ENCODE assay signal across 16 cellular contexts in the genomic region with DNA sequence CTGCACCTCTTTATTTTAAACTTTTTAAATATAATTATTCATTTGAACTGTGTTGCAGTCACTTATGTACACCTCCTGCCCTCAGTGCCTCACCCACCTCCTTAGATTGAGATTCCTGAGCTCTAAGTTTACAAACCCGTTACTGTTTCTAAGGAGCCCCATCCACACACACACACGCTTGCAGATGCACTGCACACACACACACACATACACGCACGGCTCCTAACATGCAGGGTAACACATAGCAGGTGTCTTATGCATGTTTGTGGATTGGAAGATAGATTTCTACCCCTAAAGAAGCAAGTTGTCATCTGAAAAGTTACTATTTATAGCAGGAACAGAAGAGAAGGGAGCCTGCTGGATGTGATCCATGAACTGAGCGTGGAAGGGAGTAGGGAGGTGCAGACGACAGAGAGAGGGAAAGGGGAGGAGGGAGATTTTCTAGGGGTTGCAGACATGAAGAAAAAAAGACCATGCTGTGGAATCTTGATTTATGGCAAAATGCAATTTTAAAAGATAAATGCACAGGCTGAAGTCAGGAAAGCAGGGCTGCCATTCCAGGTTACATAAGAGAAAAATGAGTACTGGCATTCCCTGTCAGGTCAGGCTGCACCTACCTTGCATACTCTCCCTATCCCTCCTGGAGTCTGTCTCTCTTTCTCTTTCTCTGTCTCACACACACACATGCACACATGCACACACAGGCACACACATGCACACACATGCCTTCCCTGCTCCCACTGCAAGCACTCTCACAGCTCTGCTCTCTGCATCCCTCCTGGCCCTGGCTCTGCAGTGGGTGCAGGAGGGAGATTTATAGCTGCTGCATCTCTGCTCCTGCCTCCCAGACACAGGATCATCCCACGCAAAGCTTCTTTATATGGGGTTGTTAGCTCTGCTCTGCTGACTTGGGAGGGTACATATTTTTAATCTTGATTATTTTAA.
DNase-seq lines count a peak whose midpoint lies in the region; ATAC-seq and TF ChIP-seq lines count a peak whose summit lies in the region.
"Had no signal": no experiment of that assay in that cellular context is flagged by ENCODE, and none has a peak within 500 bp of the region (broad histone marks: within the 10 kb centered on the region; RNA-seq: fewer than 3 reads in every experiment).

No MANE protein-coding gene starts in this region.

- peaks cover 10% of the 10 kb centered on the region for H3K4me1 ChIP-seq in left ventricle myocardium inferior
- no peaks in the 10 kb centered on the region for H3K4me1 ChIP-seq in trophoblast cell (ENCODE audit: control insufficient read depth in 1 of 2, insufficient read depth in 2 of 2, low read length in 2 of 2)
- H3K4me1 ChIP-seq: BLaER1 treated with 17β-estradiol and CSF1 and Interleukin-3, amounts not matched to agents 10 nM and 100 nM had no signal

- TF ChIP-seq CTCF in left ventricle myocardium inferior (IDR thresholded peaks at IDR 0.05; ENCODE audit: borderline replicate concordance) (no peak), dorsolateral prefrontal cortex (IDR thresholded peaks at IDR 0.05 in 54 of 56, conservative IDR thresholded peaks at IDR 0.05 in 2 of 56; ENCODE audit: low read depth in 1 of 56, partially characterized antibody in 56 of 56) (no peak)

- no peak overlapping the region for H2BK12ac ChIP-seq in trophoblast cell (ENCODE audit: low read length)

- no peak overlapping the region for H2AK5ac ChIP-seq in trophoblast cell (ENCODE audit: low read length)

- no peaks in the 10 kb centered on the region for H3K79me1 ChIP-seq in trophoblast cell (ENCODE audit: low read length)

- H2BK5ac ChIP-seq in trophoblast cell (ENCODE audit: low read depth, low read length, poor library complexity) = no peak overlapping the region

- intact Hi-C loops in Right ventricle myocardium superior (cut with DNase I) = no loop called here
- intact Hi-C loops in left ventricle myocardium inferior (cut with micrococcal nuclease) = no loop called here
- intact Hi-C loops in dorsolateral prefrontal cortex (cut with DNase I) = no loop called here

- H3K9me3 ChIP-seq in left ventricle myocardium inferior (replicated peaks) (no peaks in the 10 kb centered on the region), trophoblast cell (ENCODE audit: insufficient read depth, low read depth, low read length) (peaks cover 3% of the 10 kb centered on the region)
- H3K9me3 ChIP-seq: BLaER1 treated with 17β-estradiol and CSF1 and Interleukin-3, amounts not matched to agents 10 nM and 100 nM had no signal

- H2BK120ac ChIP-seq in trophoblast cell (ENCODE audit: insufficient read depth, low read length, poor library complexity) = no peak overlapping the region

- no peak overlapping the region for H3K4me2 ChIP-seq in trophoblast cell (ENCODE audit: low read length)
- H3K4me2 ChIP-seq: BLaER1 treated with 17β-estradiol and CSF1 and Interleukin-3, amounts not matched to agents 10 nM and 100 nM had no signal

- no peak overlapping the region for H4K8ac ChIP-seq in trophoblast cell (ENCODE audit: low read depth, low read length)

- H3K27me3 ChIP-seq in left ventricle myocardium inferior (ENCODE audit: low read depth) (no peaks in the 10 kb centered on the region), dorsolateral prefrontal cortex (no peaks in the 10 kb centered on the region), trophoblast cell (ENCODE audit: insufficient read depth, low read length) (no peaks in the 10 kb centered on the region)
- H3K27me3 ChIP-seq: BLaER1 treated with 17β-estradiol and CSF1 and Interleukin-3, amounts not matched to agents 10 nM and 100 nM had no signal

- H3K27ac ChIP-seq in left ventricle myocardium inferior (replicated peaks) (no peak overlapping the region), dorsolateral prefrontal cortex (peak overlapping the region in 53 of 59 donors; percentile 0 to 87 (median 72)), trophoblast cell (ENCODE audit: low read depth, low read length) (no peak overlapping the region), temporal lobe (ENCODE audit: low read depth, low read length) (peak overlapping the region; percentile 40)
- H3K27ac ChIP-seq: BLaER1 treated with 17β-estradiol and CSF1 and Interleukin-3, amounts not matched to agents 10 nM and 100 nM; RWPE1 had no signal

- H3K36me3 ChIP-seq in left ventricle myocardium inferior (no peaks in the 10 kb centered on the region), trophoblast cell (ENCODE audit: control insufficient read depth in 1 of 2, insufficient read depth in 2 of 2, low read length in 2 of 2) (no peaks in the 10 kb centered on the region)
- H3K36me3 ChIP-seq: BLaER1 treated with 17β-estradiol and CSF1 and Interleukin-3, amounts not matched to agents 10 nM and 100 nM had no signal

- no peak overlapping the region for H4K12ac ChIP-seq in trophoblast cell (ENCODE audit: low read depth, low read length)

- H4K91ac ChIP-seq in trophoblast cell (ENCODE audit: low read depth, low read length) = no peak overlapping the region

- no peak overlapping the region for H3K18ac ChIP-seq in trophoblast cell (ENCODE audit: low read length)

- no peaks in the 10 kb centered on the region for H3K79me2 ChIP-seq in trophoblast cell (ENCODE audit: control insufficient read depth, insufficient read depth, low read length, poor library complexity)

- ATAC-seq in Right ventricle myocardium superior (ENCODE audit: poor library complexity) = peak; percentile 80
- no peak for ATAC-seq in HG02981 (IDR thresholded peaks at IDR 0.05; ENCODE audit: unreplicated experiment)
- ATAC-seq: HCT116 had no signal

- no CpG with 5 or more reads among the region's 7 CpGs for WGBS in trophoblast cell (ENCODE audit: extremely low coverage, insufficient coverage, insufficient read length)

- no peak overlapping the region for H3K4ac ChIP-seq in trophoblast cell (ENCODE audit: low read depth, low read length)

- no peak overlapping the region for H3K9ac ChIP-seq in trophoblast cell (ENCODE audit: low read length)
- H3K9ac ChIP-seq: BLaER1 treated with 17β-estradiol and CSF1 and Interleukin-3, amounts not matched to agents 10 nM and 100 nM had no signal

- DNase-seq in Right ventricle myocardium superior (no peak), left ventricle myocardium inferior (no peak), dorsolateral prefrontal cortex (peak in 1 of 10 donors; percentile 35), trophoblast cell (no peak), middle frontal gyrus (ENCODE audit: extremely low spot score, low spot score) (no peak), NCI-H1092 treated with DMSO at 0.1 percent for 48 hours (lab: John Stamatoyannopoulos, UW) (no peak)
- DNase-seq: CD8-positive, alpha-beta memory T cell; DMS79 treated with DMSO at 0.1 percent for 48 hours; MV-4-11; NCI-H1417 treated with DMSO at 0.1 percent for 48 hours; NCI-H748 treated with DMSO at 0.1 percent for 48 hours had no signal

- no peak overlapping the region for H3K14ac ChIP-seq in trophoblast cell (ENCODE audit: low read length)

- H3K4me3 ChIP-seq in left ventricle myocardium inferior = no peak overlapping the region
- H3K4me3 ChIP-seq in dorsolateral prefrontal cortex = no peak overlapping the region
- H3K4me3 ChIP-seq in trophoblast cell (ENCODE audit: low read depth, low read length) = no peak overlapping the region
- H3K4me3 ChIP-seq: BLaER1 treated with 17β-estradiol and CSF1 and Interleukin-3, amounts not matched to agents 10 nM and 100 nM had no signal

- no peak overlapping the region for H2AFZ ChIP-seq in trophoblast cell (ENCODE audit: insufficient read depth, low read length, poor library complexity)

- H3K23ac ChIP-seq in trophoblast cell (ENCODE audit: low read length) = peak overlapping the region; percentile 1

Comparison
In these comparisons a context has a peak if more than half of its experiments do, and no peak if none do; other contexts are left out.
1. H3K27ac ChIP-seq: peak in dorsolateral prefrontal cortex (53 of 59) and temporal lobe (single experiment); none in left ventricle myocardium inferior (single experiment) and trophoblast cell (single experiment).